In the genomic region with DNA sequence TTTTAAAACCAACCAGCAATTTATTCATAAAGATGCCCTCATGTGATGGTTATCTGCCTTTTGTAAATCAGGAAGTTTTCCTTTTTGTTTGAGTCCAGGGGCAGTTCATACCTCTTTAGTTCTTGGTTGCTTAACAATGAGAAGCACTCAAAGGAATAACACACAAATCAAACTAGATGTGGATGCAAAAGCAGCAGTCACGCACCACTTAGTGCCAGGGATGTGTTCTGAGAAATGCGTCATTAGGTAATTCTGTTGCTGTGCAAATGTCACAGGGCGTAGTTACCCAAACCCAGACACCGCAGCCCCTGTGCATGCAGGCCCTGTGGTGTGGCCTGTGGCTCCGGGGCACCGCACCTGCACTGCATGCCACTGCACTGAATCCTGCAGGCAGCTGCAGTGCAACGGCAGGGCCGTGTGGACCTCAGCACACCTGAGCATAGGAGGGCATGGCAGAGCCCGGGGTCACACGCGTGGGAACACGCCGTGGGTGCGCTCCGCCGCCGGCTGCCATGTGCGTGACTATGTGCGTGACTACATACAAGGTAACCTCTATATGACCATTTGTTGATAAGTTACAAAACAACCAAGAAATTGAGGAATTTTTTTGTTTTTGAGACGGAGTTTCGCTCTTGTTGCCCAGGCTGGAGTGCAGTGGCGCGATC, we compare ENCODE assay signal across 25 cellular contexts. TPM values are rescaled to one million over a fixed set of nuclear protein-coding genes. Genes with fewer than 3 reads are reported as not detected.
A peak's percentile ranks its signal among the peaks of the same experiment; 100 is the strongest.
DNase-seq lines count a peak whose midpoint lies in the region; ATAC-seq, FAIRE-seq and TF ChIP-seq lines count a peak whose summit lies in the region.
"Had no signal": no experiment of that assay in that cellular context is flagged by ENCODE, and none has a peak within 500 bp of the region (broad histone marks: within the 10 kb centered on the region; RNA-seq: fewer than 3 reads in every experiment).

No MANE protein-coding gene starts in this region.

- no peak overlapping the region for H2BK5ac ChIP-seq in neuronal stem cell (ENCODE audit: low read length)

- H2AK5ac ChIP-seq in neuronal stem cell (ENCODE audit: low read depth, low read length): no peak overlapping the region

- H3K9me3 ChIP-seq in HepG2 (ENCODE audit: low read length): no peaks in the 10 kb centered on the region
- H3K9me3 ChIP-seq in right lobe of liver: no peaks in the 10 kb centered on the region
- H3K9me3 ChIP-seq in neuronal stem cell (replicated peaks in 1 of 2; ENCODE audit: control insufficient read depth in 2 of 2, insufficient read depth in 1 of 2, low read depth in 1 of 2, low read length in 2 of 2): no peaks in the 10 kb centered on the region
- H3K9me3 ChIP-seq: BE2C, MG63, Peyer's patch had no signal

- H3K18ac ChIP-seq in neuronal stem cell (ENCODE audit: low read length): no peak overlapping the region

- intact Hi-C loops in HepG2 (cut with micrococcal nuclease; ENCODE audit: unreplicated experiment): no loop called here
- intact Hi-C loops in right lobe of liver (cut with DNase I): no loop called here

- H3K27ac ChIP-seq in HepG2 (ENCODE audit: extremely low read length, insufficient read depth, low read length) (no peak overlapping the region), right lobe of liver (no peak overlapping the region), neuronal stem cell (replicated peaks; ENCODE audit: low read length) (no peak overlapping the region)
- H3K27ac ChIP-seq: Peyer's patch had no signal

- no peaks in the 10 kb centered on the region for H3K79me2 ChIP-seq in HepG2 (ENCODE audit: insufficient read depth, low read length)

- H3K36me3 ChIP-seq in HepG2 (replicated peaks in 1 of 2; ENCODE audit: control insufficient read depth in 1 of 2, insufficient read depth in 2 of 2, low read length in 2 of 2): peaks cover 4 to 22% of the 10 kb centered on the region in 2 experiments; a peak in 4 of 5 replicates
- peaks cover 0 to 36% (median 4%) of the 10 kb centered on the region in 4 donors for H3K36me3 ChIP-seq in right lobe of liver
- H3K36me3 ChIP-seq in neuronal stem cell (replicated peaks in 1 of 2; ENCODE audit: control insufficient read depth in 2 of 2, insufficient read depth in 2 of 2, low read length in 2 of 2): peaks cover 19 to 74% of the 10 kb centered on the region in 2 donors

- no peak for TF ChIP-seq RAD21 in HepG2 (CRISPR knock-in tag; IDR thresholded peaks at IDR 0.05)

- H2AFZ ChIP-seq in HepG2 (ENCODE audit: low read length) (no peak overlapping the region), neuronal stem cell (ENCODE audit: low read length) (no peak overlapping the region)

- POLR2A ChIA-PET in HepG2 (lab: Yijun Ruan, JAX): no interaction called here

- no peak overlapping the region for H4K91ac ChIP-seq in neuronal stem cell (ENCODE audit: low read depth, low read length, poor library complexity)

- BruUV-seq in HepG2 (replicated peaks; lab: Mats Ljungman, UMichigan): no TSS peak

- H3K4me1 ChIP-seq in HepG2 (ENCODE audit: insufficient read depth, low read length) (no peaks in the 10 kb centered on the region), right lobe of liver (peaks cover 0 to 8% (median 0%) of the 10 kb centered on the region in 4 donors), neuronal stem cell (ENCODE audit: control insufficient read depth in 2 of 2, insufficient read depth in 1 of 2, low read depth in 1 of 2, low read length in 2 of 2) (peaks cover 0 to 14% of the 10 kb centered on the region in 2 donors)
- H3K4me1 ChIP-seq: BE2C had no signal

- H2BK12ac ChIP-seq in neuronal stem cell (ENCODE audit: low read length): no peak overlapping the region

- TF ChIP-seq POLR2A in HepG2 (IDR thresholded peaks at IDR 0.05; ENCODE audit: insufficient read depth in 1 of 2, low read depth in 2 of 2, low read length in 2 of 2) (no peak), right lobe of liver (IDR thresholded peaks at IDR 0.05) (no peak)

- H3K27me3 ChIP-seq in HepG2 (ENCODE audit: control insufficient read depth in 1 of 2, insufficient read depth in 2 of 2, low read length in 2 of 2) (no peaks in the 10 kb centered on the region), right lobe of liver (no peaks in the 10 kb centered on the region), neuronal stem cell (ENCODE audit: control insufficient read depth in 3 of 3, insufficient read depth in 3 of 3, low read depth in 1 of 3, low read length in 3 of 3) (no peaks in the 10 kb centered on the region)
- H3K27me3 ChIP-seq: BE2C, MG63, Peyer's patch had no signal

- WGBS in HepG2 (ENCODE audit: low lambda C conversion rate): 97% methylated on average over 17 of the region's 23 CpGs
- WGBS in right lobe of liver (ENCODE audit: insufficient coverage, low coverage, low lambda C conversion rate, missing lambda C conversion rate): 98% methylated on average over 9 of the region's 23 CpGs
- WGBS in neuronal stem cell (ENCODE audit: extremely low coverage in 2 of 2, insufficient read length in 2 of 2, insufficient replicate concordance in 1 of 2), 2 donors: no CpG with 5 or more reads among the region's 23 CpGs

- H3K14ac ChIP-seq in neuronal stem cell (ENCODE audit: low read length): no peak overlapping the region

- no peak for FAIRE-seq in HepG2 (lab: Jason Lieb, UNC)
- FAIRE-seq: GM12878, GM19239, H1 had no signal

- H4K20me1 ChIP-seq in HepG2 (ENCODE audit: insufficient read depth, low read length): no peaks in the 10 kb centered on the region

- no peak for TF ChIP-seq EP300 in HepG2 (IDR thresholded peaks at IDR 0.05; ENCODE audit: low read depth in 2 of 2, low read length in 2 of 2)
- TF ChIP-seq EP300 in HepG2 (CRISPR knock-in tag; IDR thresholded peaks at IDR 0.05; ENCODE audit: borderline replicate concordance): no peak

- peaks cover 11% of the 10 kb centered on the region for H3K79me1 ChIP-seq in neuronal stem cell (ENCODE audit: low read depth, low read length)

- H3K4me2 ChIP-seq in HepG2 (ENCODE audit: low read depth, low read length): no peak overlapping the region
- H3K4me2 ChIP-seq in neuronal stem cell (ENCODE audit: insufficient read depth, low read length, poor library complexity, severe bottlenecking): no peak overlapping the region

- no peak overlapping the region for H3K4ac ChIP-seq in neuronal stem cell (ENCODE audit: low read length)

- H4K8ac ChIP-seq in neuronal stem cell (ENCODE audit: low read depth, low read length): peak overlapping the region; percentile 19

- no peak for ATAC-seq in HepG2
- ATAC-seq in right lobe of liver: no peak
- peak; percentile 1 for ATAC-seq in esophagus mucosa
- ATAC-seq in GM19351 (IDR thresholded peaks at IDR 0.05; ENCODE audit: unreplicated experiment): no peak
- ATAC-seq in GM18873 (IDR thresholded peaks at IDR 0.05; ENCODE audit: low FRiP score, unreplicated experiment): no peak
- no peak for ATAC-seq in HG03025 (IDR thresholded peaks at IDR 0.05; ENCODE audit: low FRiP score, unreplicated experiment)
- no peak for ATAC-seq in GM21717 (IDR thresholded peaks at IDR 0.05; ENCODE audit: unreplicated experiment)
- ATAC-seq: GM12878, Right ventricle myocardium inferior had no signal

- no peak for TF ChIP-seq CTCF in HepG2 (CRISPR knock-in tag; IDR thresholded peaks at IDR 0.05)
- TF ChIP-seq CTCF in right lobe of liver (IDR thresholded peaks at IDR 0.05): no peak

- CTCF ChIA-PET in HepG2 (lab: Yijun Ruan, JAX; ENCODE audit: low intra/inter-chr PET ratio, low total read pairs): no interaction called here

- in situ Hi-C loops in HepG2 (cut with HindIII; ENCODE audit: extremely low pct_ligation_motif_present, low pct_unique_long_range_greater_than_20kb): no loop called here

- no peak overlapping the region for H3K4me3 ChIP-seq in HepG2 (replicated peaks in 1 of 3; ENCODE audit: insufficient read depth in 1 of 3, low read depth in 2 of 3, low read length in 3 of 3)
- no peak overlapping the region for H3K4me3 ChIP-seq in right lobe of liver
- peak overlapping the region in 1 of 2 donors; percentile 13 for H3K4me3 ChIP-seq in neuronal stem cell (ENCODE audit: low read length in 2 of 2)
- H3K4me3 ChIP-seq: GM12878, MG63, Peyer's patch had no signal

- H3K23ac ChIP-seq in neuronal stem cell (ENCODE audit: low read depth, low read length, poor library complexity): no peak overlapping the region

- no peak overlapping the region for H3K9ac ChIP-seq in HepG2 (ENCODE audit: insufficient read depth, low read depth, low read length)
- H3K9ac ChIP-seq in neuronal stem cell (ENCODE audit: low read depth, low read length, poor library complexity): no peak overlapping the region

- H2BK15ac ChIP-seq in neuronal stem cell (ENCODE audit: low read length): no peak overlapping the region

- no peak overlapping the region for H2BK120ac ChIP-seq in neuronal stem cell (ENCODE audit: low read depth, low read length)

- DNase-seq in HepG2 (ENCODE audit: low spot score) (no peak), right lobe of liver (no peak), neuronal stem cell (ENCODE audit: low spot score) (no peak)
- DNase-seq: 8988T; BE2C; CD4-positive, CD25-positive, alpha-beta regulatory T cell; COR-L47; GDM1; Karpas-422; NCI-H1092 treated with DMSO at 0.1 percent for 48 hours; NCI-H146; NCI-H2029 treated with DMSO at 0.1 percent for 48 hours; NCI-H2171 treated with DMSO at 0.1 percent for 48 hours; NCI-H446 treated with DMSO at 0.1 percent for 48 hours; Peyer's patch had no signal

RNA-seq across cellular contexts. Expression of gene PKD1, which starts 39.6 kb away (rescaled TPM):
- 9.1 and 22.1 TPM in 2 replicates for total RNA-seq in HepG2 (2016; rRNA removed; fragmentation: Illumina TruSeq; extraction: Trizol)
- 14.9 and 15.2 TPM in 2 replicates for total RNA-seq in HepG2 (2016; cell fraction: cytosol; rRNA removed; fragmentation: Illumina TruSeq; extraction: Trizol; ENCODE audit: low read depth)
- total RNA-seq in HepG2 (2016; cell fraction: insoluble cytoplasmic fraction; rRNA removed; fragmentation: Illumina TruSeq; extraction: Trizol): 6.6 and 20.8 TPM in 2 replicates
- 10.1 and 11.4 TPM in 2 replicates for total RNA-seq in HepG2 (2016; cell fraction: membrane; rRNA removed; fragmentation: Illumina TruSeq; extraction: Trizol)
- 26.8 and 33.4 TPM in 2 replicates for total RNA-seq in HepG2 (2016; cell fraction: nucleus; rRNA removed; fragmentation: Illumina TruSeq; extraction: Trizol)
- polyA plus RNA-seq in HepG2 (2011; rRNA removed): 23.0 and 40.7 TPM in 2 replicates
- polyA plus RNA-seq in HepG2 (2011; cell fraction: cytosol; rRNA removed): 18.3 and 19.9 TPM in 2 replicates
- polyA plus RNA-seq in HepG2 (2011; cell fraction: nucleus; rRNA removed): 410 and 565 TPM in 2 replicates
- 20.8 and 52.6 TPM in 2 replicates for polyA plus RNA-seq in HepG2 (2012)
- polyA plus RNA-seq in HepG2 (2016; cell fraction: cytosol; fragmentation: Illumina TruSeq; extraction: Trizol; ENCODE audit: low read depth): 0.90 and 0.96 TPM in 2 replicates
- 6.2 and 8.3 TPM in 2 replicates for polyA plus RNA-seq in HepG2 (2016; cell fraction: insoluble cytoplasmic fraction; fragmentation: Illumina TruSeq; extraction: Trizol; ENCODE audit: low read depth)
- 1.6 TPM in 2 replicates for polyA plus RNA-seq in HepG2 (2016; cell fraction: membrane; fragmentation: Illumina TruSeq; extraction: Trizol; ENCODE audit: low read depth)
- polyA plus RNA-seq in HepG2 (2016; cell fraction: nucleus; fragmentation: Illumina TruSeq; extraction: Trizol; ENCODE audit: insufficient read depth, low read depth): 86.8 and 102 TPM in 2 replicates
- polyA minus RNA-seq in HepG2 (2011; rRNA and poly(A)+ RNA removed; ENCODE audit: low replicate concordance): 24.5 and 75.7 TPM in 2 replicates
- polyA minus RNA-seq in HepG2 (2011; cell fraction: cytosol; rRNA and poly(A)+ RNA removed): 24.3 and 34.5 TPM in 2 replicates
- polyA minus RNA-seq in HepG2 (2011; cell fraction: nucleus; rRNA and poly(A)+ RNA removed): 72.0 and 84.2 TPM in 2 replicates
- total RNA-seq in right lobe of liver: 10 to 100 TPM; 28.5 to 58.2 (median 42.8) TPM
- total RNA-seq in esophagus mucosa: 34.8 TPM
- 27.8 TPM for polyA plus RNA-seq in neuronal stem cell (2013, experiment 1 of 2)
- polyA plus RNA-seq in neuronal stem cell (2013, experiment 2 of 2): 26.3 TPM

RNA-seq across cellular contexts. Expression of gene TSC2, which starts 48.3 kb away (rescaled TPM):
- total RNA-seq in HepG2 (2016; rRNA removed; fragmentation: Illumina TruSeq; extraction: Trizol): 10.3 and 19.6 TPM in 2 replicates
- 13.6 and 17.2 TPM in 2 replicates for total RNA-seq in HepG2 (2016; cell fraction: cytosol; rRNA removed; fragmentation: Illumina TruSeq; extraction: Trizol; ENCODE audit: low read depth)
- total RNA-seq in HepG2 (2016; cell fraction: insoluble cytoplasmic fraction; rRNA removed; fragmentation: Illumina TruSeq; extraction: Trizol): 7.7 and 19.6 TPM in 2 replicates
- 13.2 and 13.3 TPM in 2 replicates for total RNA-seq in HepG2 (2016; cell fraction: membrane; rRNA removed; fragmentation: Illumina TruSeq; extraction: Trizol)
- 21.2 and 34.7 TPM in 2 replicates for total RNA-seq in HepG2 (2016; cell fraction: nucleus; rRNA removed; fragmentation: Illumina TruSeq; extraction: Trizol)
- 40.4 and 44.6 TPM in 2 replicates for polyA plus RNA-seq in HepG2 (2011; rRNA removed)
- polyA plus RNA-seq in HepG2 (2011; cell fraction: cytosol; rRNA removed): 13.0 and 19.7 TPM in 2 replicates
- polyA plus RNA-seq in HepG2 (2011; cell fraction: nucleus; rRNA removed): 352 and 473 TPM in 2 replicates
- polyA plus RNA-seq in HepG2 (2012): 50.1 and 57.0 TPM in 2 replicates
- 2.9 and 4.1 TPM in 2 replicates for polyA plus RNA-seq in HepG2 (2016; cell fraction: cytosol; fragmentation: Illumina TruSeq; extraction: Trizol; ENCODE audit: low read depth)
- 13.2 and 17.7 TPM in 2 replicates for polyA plus RNA-seq in HepG2 (2016; cell fraction: insoluble cytoplasmic fraction; fragmentation: Illumina TruSeq; extraction: Trizol; ENCODE audit: low read depth)
- polyA plus RNA-seq in HepG2 (2016; cell fraction: membrane; fragmentation: Illumina TruSeq; extraction: Trizol; ENCODE audit: low read depth): 5.4 and 5.7 TPM in 2 replicates
- 82.5 and 84.9 TPM in 2 replicates for polyA plus RNA-seq in HepG2 (2016; cell fraction: nucleus; fragmentation: Illumina TruSeq; extraction: Trizol; ENCODE audit: insufficient read depth, low read depth)
- 69.9 and 84.9 TPM in 2 replicates for polyA minus RNA-seq in HepG2 (2011; rRNA and poly(A)+ RNA removed; ENCODE audit: low replicate concordance)
- polyA minus RNA-seq in HepG2 (2011; cell fraction: cytosol; rRNA and poly(A)+ RNA removed): 25.5 and 36.2 TPM in 2 replicates
- 59.4 and 61.0 TPM in 2 replicates for polyA minus RNA-seq in HepG2 (2011; cell fraction: nucleus; rRNA and poly(A)+ RNA removed)
- 100 to 1,000 TPM in 1 of 6 experiments, 10 to 100 TPM in 5; 25.7 to 124 (median 59.4) TPM for total RNA-seq in right lobe of liver
- total RNA-seq in esophagus mucosa: 49.5 TPM
- 54.6 TPM for polyA plus RNA-seq in neuronal stem cell (2013, experiment 1 of 2)
- 53.2 TPM for polyA plus RNA-seq in neuronal stem cell (2013, experiment 2 of 2)

RNA-seq across cellular contexts. Expression of gene NTHL1, which starts 48.4 kb away (rescaled TPM):
- total RNA-seq in HepG2 (2016; rRNA removed; fragmentation: Illumina TruSeq; extraction: Trizol) (64.8 and 64.9 TPM in 2 replicates), right lobe of liver (100 to 1,000 TPM in 1 of 6 experiments, 10 to 100 TPM in 5; 12.0 to 127 (median 42.6) TPM), esophagus mucosa (15.8 TPM)
- total RNA-seq in HepG2 (2016; cell fraction: cytosol; rRNA removed; fragmentation: Illumina TruSeq; extraction: Trizol; ENCODE audit: low read depth): 24.9 and 26.2 TPM in 2 replicates
- 69.4 and 70.6 TPM in 2 replicates for total RNA-seq in HepG2 (2016; cell fraction: insoluble cytoplasmic fraction; rRNA removed; fragmentation: Illumina TruSeq; extraction: Trizol)
- 25.2 and 29.9 TPM in 2 replicates for total RNA-seq in HepG2 (2016; cell fraction: membrane; rRNA removed; fragmentation: Illumina TruSeq; extraction: Trizol)
- 22.8 and 26.0 TPM in 2 replicates for total RNA-seq in HepG2 (2016; cell fraction: nucleus; rRNA removed; fragmentation: Illumina TruSeq; extraction: Trizol)
- 47.5 and 55.6 TPM in 2 replicates for polyA plus RNA-seq in HepG2 (2011; rRNA removed)
- 63.4 and 112 TPM in 2 replicates for polyA plus RNA-seq in HepG2 (2011; cell fraction: cytosol; rRNA removed)
- polyA plus RNA-seq in HepG2 (2011; cell fraction: nucleus; rRNA removed): 61.1 and 66.7 TPM in 2 replicates
- polyA plus RNA-seq in HepG2 (2012): 19.7 and 24.2 TPM in 2 replicates
- polyA plus RNA-seq in HepG2 (2016; cell fraction: cytosol; fragmentation: Illumina TruSeq; extraction: Trizol; ENCODE audit: low read depth): 12.4 and 13.2 TPM in 2 replicates
- 43.0 and 46.2 TPM in 2 replicates for polyA plus RNA-seq in HepG2 (2016; cell fraction: insoluble cytoplasmic fraction; fragmentation: Illumina TruSeq; extraction: Trizol; ENCODE audit: low read depth)
- polyA plus RNA-seq in HepG2 (2016; cell fraction: membrane; fragmentation: Illumina TruSeq; extraction: Trizol; ENCODE audit: low read depth): 15.6 and 17.1 TPM in 2 replicates
- 42.8 and 44.9 TPM in 2 replicates for polyA plus RNA-seq in HepG2 (2016; cell fraction: nucleus; fragmentation: Illumina TruSeq; extraction: Trizol; ENCODE audit: insufficient read depth, low read depth)
- polyA minus RNA-seq in HepG2 (2011; rRNA and poly(A)+ RNA removed; ENCODE audit: low replicate concordance): 25.8 and 50.8 TPM in 2 replicates
- polyA minus RNA-seq in HepG2 (2011; cell fraction: cytosol; rRNA and poly(A)+ RNA removed): 24.2 and 32.7 TPM in 2 replicates
- polyA minus RNA-seq in HepG2 (2011; cell fraction: nucleus; rRNA and poly(A)+ RNA removed): 9.3 and 11.6 TPM in 2 replicates
- polyA plus RNA-seq in neuronal stem cell (2013, experiment 1 of 2): 28.2 TPM
- 27.7 TPM for polyA plus RNA-seq in neuronal stem cell (2013, experiment 2 of 2)

RNA-seq across cellular contexts. Expression of gene RAB26, which starts 52.4 kb away (rescaled TPM):
- total RNA-seq in HepG2 (2016; rRNA removed; fragmentation: Illumina TruSeq; extraction: Trizol) (0.45 and 0.86 TPM in 2 replicates), right lobe of liver (10 to 100 TPM in 3 of 6 experiments, 1 to 10 TPM in 3; 3.8 to 14.6 (median 8.7) TPM), esophagus mucosa (6.0 TPM)
- 1.2 and 1.4 TPM in 2 replicates for total RNA-seq in HepG2 (2016; cell fraction: cytosol; rRNA removed; fragmentation: Illumina TruSeq; extraction: Trizol; ENCODE audit: low read depth)
- total RNA-seq in HepG2 (2016; cell fraction: insoluble cytoplasmic fraction; rRNA removed; fragmentation: Illumina TruSeq; extraction: Trizol): 0.62 and 1.3 TPM in 2 replicates
- total RNA-seq in HepG2 (2016; cell fraction: membrane; rRNA removed; fragmentation: Illumina TruSeq; extraction: Trizol): 0.96 and 1.9 TPM in 2 replicates
- total RNA-seq in HepG2 (2016; cell fraction: nucleus; rRNA removed; fragmentation: Illumina TruSeq; extraction: Trizol): 1.0 and 1.6 TPM in 2 replicates
- polyA plus RNA-seq in HepG2 (2011; rRNA removed): 3.6 and 3.7 TPM in 2 replicates
- 2.2 and 3.4 TPM in 2 replicates for polyA plus RNA-seq in HepG2 (2011; cell fraction: cytosol; rRNA removed)
- 20.4 and 21.0 TPM in 2 replicates for polyA plus RNA-seq in HepG2 (2011; cell fraction: nucleus; rRNA removed)
- 2.3 and 3.3 TPM in 2 replicates for polyA plus RNA-seq in HepG2 (2012)
- polyA plus RNA-seq in HepG2 (2016; cell fraction: cytosol; fragmentation: Illumina TruSeq; extraction: Trizol; ENCODE audit: low read depth): 2.1 and 2.3 TPM in 2 replicates
- 0.92 and 1.1 TPM in 2 replicates for polyA plus RNA-seq in HepG2 (2016; cell fraction: insoluble cytoplasmic fraction; fragmentation: Illumina TruSeq; extraction: Trizol; ENCODE audit: low read depth)
- 1.9 and 2.3 TPM in 2 replicates for polyA plus RNA-seq in HepG2 (2016; cell fraction: membrane; fragmentation: Illumina TruSeq; extraction: Trizol; ENCODE audit: low read depth)
- polyA plus RNA-seq in HepG2 (2016; cell fraction: nucleus; fragmentation: Illumina TruSeq; extraction: Trizol; ENCODE audit: insufficient read depth, low read depth): 3.2 and 3.9 TPM in 2 replicates
- 6.5 and 7.6 TPM in 2 replicates for polyA minus RNA-seq in HepG2 (2011; rRNA and poly(A)+ RNA removed; ENCODE audit: low replicate concordance)
- polyA minus RNA-seq in HepG2 (2011; cell fraction: cytosol; rRNA and poly(A)+ RNA removed): 0.79 TPM in 1 of 2 replicates, not detected in the other
- 0.90 and 1.2 TPM in 2 replicates for polyA minus RNA-seq in HepG2 (2011; cell fraction: nucleus; rRNA and poly(A)+ RNA removed)
- 4.2 TPM for polyA plus RNA-seq in neuronal stem cell (2013, experiment 1 of 2)
- polyA plus RNA-seq in neuronal stem cell (2013, experiment 2 of 2): 3.9 TPM
- total RNA-seq: CD4-positive, CD25-positive, alpha-beta regulatory T cell had no signal

RNA-seq across cellular contexts. Expression of gene TRAF7, which starts 59.5 kb away (rescaled TPM):
- 40.3 and 47.9 TPM in 2 replicates for total RNA-seq in HepG2 (2016; rRNA removed; fragmentation: Illumina TruSeq; extraction: Trizol)
- 34.6 and 39.0 TPM in 2 replicates for total RNA-seq in HepG2 (2016; cell fraction: cytosol; rRNA removed; fragmentation: Illumina TruSeq; extraction: Trizol; ENCODE audit: low read depth)
- 37.7 and 45.9 TPM in 2 replicates for total RNA-seq in HepG2 (2016; cell fraction: insoluble cytoplasmic fraction; rRNA removed; fragmentation: Illumina TruSeq; extraction: Trizol)
- 86.6 and 88.7 TPM in 2 replicates for total RNA-seq in HepG2 (2016; cell fraction: membrane; rRNA removed; fragmentation: Illumina TruSeq; extraction: Trizol)
- 27.8 and 32.2 TPM in 2 replicates for total RNA-seq in HepG2 (2016; cell fraction: nucleus; rRNA removed; fragmentation: Illumina TruSeq; extraction: Trizol)
- polyA plus RNA-seq in HepG2 (2011; rRNA removed): 65.6 and 67.9 TPM in 2 replicates
- 42.1 and 56.2 TPM in 2 replicates for polyA plus RNA-seq in HepG2 (2011; cell fraction: cytosol; rRNA removed)
- 119 and 145 TPM in 2 replicates for polyA plus RNA-seq in HepG2 (2011; cell fraction: nucleus; rRNA removed)
- polyA plus RNA-seq in HepG2 (2012): 36.5 and 51.9 TPM in 2 replicates
- polyA plus RNA-seq in HepG2 (2016; cell fraction: cytosol; fragmentation: Illumina TruSeq; extraction: Trizol; ENCODE audit: low read depth): 64.8 and 68.7 TPM in 2 replicates
- polyA plus RNA-seq in HepG2 (2016; cell fraction: insoluble cytoplasmic fraction; fragmentation: Illumina TruSeq; extraction: Trizol; ENCODE audit: low read depth): 43.6 and 56.9 TPM in 2 replicates
- polyA plus RNA-seq in HepG2 (2016; cell fraction: membrane; fragmentation: Illumina TruSeq; extraction: Trizol; ENCODE audit: low read depth): 91.9 and 99.7 TPM in 2 replicates
- polyA plus RNA-seq in HepG2 (2016; cell fraction: nucleus; fragmentation: Illumina TruSeq; extraction: Trizol; ENCODE audit: insufficient read depth, low read depth): 74.4 and 76.4 TPM in 2 replicates
- 81.3 and 108 TPM in 2 replicates for polyA minus RNA-seq in HepG2 (2011; rRNA and poly(A)+ RNA removed; ENCODE audit: low replicate concordance)
- 41.1 and 51.4 TPM in 2 replicates for polyA minus RNA-seq in HepG2 (2011; cell fraction: cytosol; rRNA and poly(A)+ RNA removed)
- 18.5 and 21.0 TPM in 2 replicates for polyA minus RNA-seq in HepG2 (2011; cell fraction: nucleus; rRNA and poly(A)+ RNA removed)
- 10 to 100 TPM; 40.9 to 56.2 (median 46.2) TPM for total RNA-seq in right lobe of liver
- total RNA-seq in esophagus mucosa: 96.6 TPM
- 117 TPM for polyA plus RNA-seq in neuronal stem cell (2013, experiment 1 of 2)
- 112 TPM for polyA plus RNA-seq in neuronal stem cell (2013, experiment 2 of 2)
